2 cellular contexts compared by ENCODE assay signal in genomic region chr1:194931166-194931565, GRCh38.
TF ChIP-seq lines count a peak whose summit lies in the region.

No MANE protein-coding gene starts in this region.

TF ChIP-seq in HepG2, 621 proteins besides CTCF, POLR2A, EP300 and RAD21 (continued from another document):
- no peak for TF ChIP-seq LRRFIP1 (CRISPR knock-in tag; conservative IDR thresholded peaks at IDR 0.05)
- TF ChIP-seq POGZ (CRISPR knock-in tag; IDR thresholded peaks at IDR 0.05) = no peak
- no peak for TF ChIP-seq KIAA2018 (CRISPR knock-in tag; IDR thresholded peaks at IDR 0.05; ENCODE audit: borderline replicate concordance)
- TF ChIP-seq ZNF354B (CRISPR knock-in tag; IDR thresholded peaks at IDR 0.05) = no peak
- TF ChIP-seq CEBPB (IDR thresholded peaks at IDR 0.05; ENCODE audit: borderline replicate concordance, low read depth, low read length) = peak; percentile 67

TF ChIP-seq in H1, 55 proteins besides CTCF, POLR2A, EP300 and RAD21 (continued from another document):
- TF ChIP-seq RFX5 (IDR thresholded peaks at IDR 0.05; ENCODE audit: borderline replicate concordance, low read depth, low read length) = no peak
- peak; percentile 30; the same call in 1 of the 2 replicates for TF ChIP-seq CEBPB (IDR thresholded peaks at IDR 0.05; ENCODE audit: low read depth, low read length)
- TF ChIP-seq SIN3A (conservative IDR thresholded peaks at IDR 0.05 in 1 of 2, IDR thresholded peaks at IDR 0.05 in 1 of 2; ENCODE audit: low read depth in 1 of 2, low read length in 2 of 2) = no peak
- TF ChIP-seq SP1 (IDR thresholded peaks at IDR 0.05; ENCODE audit: low read depth, low read length) = no peak
